19 cellular contexts compared by ENCODE assay signal in genomic region chr3:151283387-151283786, GRCh38. TPM values are rescaled to one million over a fixed set of nuclear protein-coding genes. Genes with fewer than 3 reads are reported as not detected.
DNase-seq lines count a peak whose midpoint lies in the region; ATAC-seq and TF ChIP-seq lines count a peak whose summit lies in the region.
"Had no signal": no experiment of that assay in that cellular context is flagged by ENCODE, and none has a peak within 500 bp of the region (broad histone marks: within the 10 kb centered on the region; RNA-seq: fewer than 3 reads in every experiment).

No MANE protein-coding gene starts in this region.

- H3K36me3 ChIP-seq in CD8-positive, alpha-beta T cell (ENCODE audit: insufficient read depth, low read length) = no peaks in the 10 kb centered on the region
- H3K36me3 ChIP-seq in naive thymus-derived CD4-positive, alpha-beta T cell (ENCODE audit: control insufficient read depth in 2 of 3, insufficient read depth in 3 of 3, low read length in 3 of 3) = no peaks in the 10 kb centered on the region
- H3K36me3 ChIP-seq: spleen had no signal

- CTCF ChIA-PET in activated CD4-positive, alpha-beta T cell treated with anti-CD3 and anti-CD28 coated beads, Interleukin-2, amount 10 ng/mL, durations not matched to agents 7 days and 5 days (lab: Charles Lee) = interaction anchor here (0.8 to 1.7 kb wide), 3 partner anchors 56 to 115 kb away, joined by 4 to 12 read pairs (median 5); no protein-coding TSS in a partner anchor
- CTCF ChIA-PET in CD8-positive, alpha-beta T cell (lab: Charles Lee) = interaction anchor here (1.1 to 15.8 kb wide), 11 partner anchors 44 to 131 kb away, joined by 3 to 333 read pairs (median 12); no protein-coding TSS in a partner anchor
- CTCF ChIA-PET in naive thymus-derived CD4-positive, alpha-beta T cell (lab: Charles Lee) = interaction anchor here (1.1 to 7.4 kb wide), 6 partner anchors 48 to 121 kb away, joined by 3 to 133 read pairs (median 17); no protein-coding TSS in a partner anchor

- no peaks in the 10 kb centered on the region for H3K27me3 ChIP-seq in CD8-positive, alpha-beta T cell (ENCODE audit: insufficient read depth, low read length)
- H3K27me3 ChIP-seq in naive thymus-derived CD4-positive, alpha-beta T cell (ENCODE audit: control insufficient read depth in 2 of 2, insufficient read depth in 2 of 2, low read length in 2 of 2) = no peaks in the 10 kb centered on the region
- H3K27me3 ChIP-seq: spleen had no signal

- intact Hi-C loops in CD8-positive, alpha-beta T cell (cut with DNase I, micrococcal nuclease) = loop anchor here (1.0 to 10.0 kb wide), 7 partner anchors 56 to 554 kb away; no protein-coding TSS in a partner anchor
- intact Hi-C loops in activated T-helper 2 cell treated with anti-CD3 and anti-CD28 coated beads, Interferon-gamma antibody, Interleukin-2, Interleukin-4, amounts not matched to agents 10 μg/mL and 5 μg/mL and 100 μg/mL, durations not matched to agents 14 hours and 24 hours and 36 hours (cut with micrococcal nuclease) = loop anchor here (1.0 to 10.0 kb wide), 5 partner anchors 56 to 359 kb away; partner anchors contain the start of genes GPR171 and MED12L
- intact Hi-C loops in naive thymus-derived CD4-positive, alpha-beta T cell (cut with micrococcal nuclease) = loop anchor here (1.0 to 5.0 kb wide), 14 partner anchors 15 to 635 kb away; partner anchors contain the start of genes GPR171 (in 2 of the 2), P2RY13 (in 2 of the 2) and SIAH2 (in 1 of the 2)

- H3K27me3 Mint-ChIP-seq in activated CD4-positive, alpha-beta T cell treated with anti-CD3 and anti-CD28 coated beads, Interleukin-2, amount 10 ng/mL, durations not matched to agents 7 days and 5 days = no peaks in the 10 kb centered on the region
- no peaks in the 10 kb centered on the region for H3K27me3 Mint-ChIP-seq in CD8-positive, alpha-beta T cell (ENCODE audit: low read depth)
- H3K27me3 Mint-ChIP-seq in activated T-helper 2 cell treated with anti-CD3 and anti-CD28 coated beads, Interferon-gamma antibody, Interleukin-2, Interleukin-4, amounts not matched to agents 10 μg/mL and 5 μg/mL and 100 μg/mL, durations not matched to agents 14 hours and 24 hours and 36 hours (ENCODE audit: low read depth) = no peaks in the 10 kb centered on the region
- no peaks in the 10 kb centered on the region for H3K27me3 Mint-ChIP-seq in naive thymus-derived CD4-positive, alpha-beta T cell
- H3K27me3 Mint-ChIP-seq: memory B cell had no signal

- no peaks in the 10 kb centered on the region for H3K9me3 ChIP-seq in CD8-positive, alpha-beta T cell (ENCODE audit: low read length)
- H3K9me3 ChIP-seq in naive thymus-derived CD4-positive, alpha-beta T cell (ENCODE audit: control insufficient read depth in 2 of 3, low read length in 3 of 3) = no peaks in the 10 kb centered on the region
- H3K9me3 ChIP-seq: A549, spleen had no signal

- no peak for DNase-seq in activated CD4-positive, alpha-beta T cell treated with anti-CD3 and anti-CD28 coated beads, Interleukin-2, amount 10 ng/mL, durations not matched to agents 7 days and 5 days
- DNase-seq in activated CD4-positive, alpha-beta T cell treated with anti-CD3 and anti-CD28 coated beads for 1 hour = no peak
- DNase-seq in CD8-positive, alpha-beta T cell = no peak
- no peak for DNase-seq in activated T-helper 2 cell treated with anti-CD3 and anti-CD28 coated beads, Interferon-gamma antibody, Interleukin-2, Interleukin-4, amounts not matched to agents 10 μg/mL and 5 μg/mL and 100 μg/mL, durations not matched to agents 14 hours and 24 hours and 36 hours (ENCODE audit: low spot score)
- no peak for DNase-seq in naive thymus-derived CD4-positive, alpha-beta T cell
- DNase-seq in stimulated activated CD4-positive, alpha-beta T cell treated with anti-CD3 and anti-CD28 coated beads, Interleukin-1b, Interleukin-23, amount 100 ng/mL, for 48 hours = no peak
- DNase-seq in putamen (ENCODE audit: low spot score) = no peak
- no peak for DNase-seq in DMS153 (lab: John Stamatoyannopoulos, UW)
- DNase-seq: amniotic stem cell, endodermal cell, nephron progenitor cell, spleen, T-helper 9 cell had no signal

- H3K4me1 Mint-ChIP-seq in activated CD4-positive, alpha-beta T cell treated with anti-CD3 and anti-CD28 coated beads, Interleukin-2, amount 10 ng/mL, durations not matched to agents 7 days and 5 days = peaks cover 42% of the 10 kb centered on the region
- H3K4me1 Mint-ChIP-seq in CD8-positive, alpha-beta T cell (ENCODE audit: low read depth) = peaks cover 14% of the 10 kb centered on the region
- peaks cover 42% of the 10 kb centered on the region for H3K4me1 Mint-ChIP-seq in activated T-helper 2 cell treated with anti-CD3 and anti-CD28 coated beads, Interferon-gamma antibody, Interleukin-2, Interleukin-4, amounts not matched to agents 10 μg/mL and 5 μg/mL and 100 μg/mL, durations not matched to agents 14 hours and 24 hours and 36 hours (ENCODE audit: low read depth)
- peaks cover 4 to 52% (median 13%) of the 10 kb centered on the region in 7 donors for H3K4me1 Mint-ChIP-seq in naive thymus-derived CD4-positive, alpha-beta T cell

- no peaks in the 10 kb centered on the region for H3K36me3 Mint-ChIP-seq in activated CD4-positive, alpha-beta T cell treated with anti-CD3 and anti-CD28 coated beads, Interleukin-2, amount 10 ng/mL, durations not matched to agents 7 days and 5 days (ENCODE audit: low read depth)
- no peaks in the 10 kb centered on the region for H3K36me3 Mint-ChIP-seq in CD8-positive, alpha-beta T cell
- no peaks in the 10 kb centered on the region for H3K36me3 Mint-ChIP-seq in activated T-helper 2 cell treated with anti-CD3 and anti-CD28 coated beads, Interferon-gamma antibody, Interleukin-2, Interleukin-4, amounts not matched to agents 10 μg/mL and 5 μg/mL and 100 μg/mL, durations not matched to agents 14 hours and 24 hours and 36 hours (ENCODE audit: low read depth)
- H3K36me3 Mint-ChIP-seq in naive thymus-derived CD4-positive, alpha-beta T cell = no peaks in the 10 kb centered on the region
- H3K36me3 Mint-ChIP-seq: CD4-positive, CD25-positive, alpha-beta regulatory T cell; memory B cell had no signal

- peak; percentile 44 for ATAC-seq in CD8-positive, alpha-beta T cell
- peak; percentile 31 for ATAC-seq in naive thymus-derived CD4-positive, alpha-beta T cell

- peak overlapping the region; percentile 60 for H3K27ac Mint-ChIP-seq in activated CD4-positive, alpha-beta T cell treated with anti-CD3 and anti-CD28 coated beads, Interleukin-2, amount 10 ng/mL, durations not matched to agents 7 days and 5 days
- no peak overlapping the region for H3K27ac Mint-ChIP-seq in CD8-positive, alpha-beta T cell
- H3K27ac Mint-ChIP-seq in activated T-helper 2 cell treated with anti-CD3 and anti-CD28 coated beads, Interferon-gamma antibody, Interleukin-2, Interleukin-4, amounts not matched to agents 10 μg/mL and 5 μg/mL and 100 μg/mL, durations not matched to agents 14 hours and 24 hours and 36 hours = peak overlapping the region; percentile 19
- peak overlapping the region in 2 of 9 donors; percentile 11 to 56 for H3K27ac Mint-ChIP-seq in naive thymus-derived CD4-positive, alpha-beta T cell
- H3K27ac Mint-ChIP-seq: memory B cell had no signal

- no peaks in the 10 kb centered on the region for H3K9me3 Mint-ChIP-seq in activated CD4-positive, alpha-beta T cell treated with anti-CD3 and anti-CD28 coated beads, Interleukin-2, amount 10 ng/mL, durations not matched to agents 7 days and 5 days
- no peaks in the 10 kb centered on the region for H3K9me3 Mint-ChIP-seq in CD8-positive, alpha-beta T cell
- H3K9me3 Mint-ChIP-seq in activated T-helper 2 cell treated with anti-CD3 and anti-CD28 coated beads, Interferon-gamma antibody, Interleukin-2, Interleukin-4, amounts not matched to agents 10 μg/mL and 5 μg/mL and 100 μg/mL, durations not matched to agents 14 hours and 24 hours and 36 hours = no peaks in the 10 kb centered on the region
- no peaks in the 10 kb centered on the region for H3K9me3 Mint-ChIP-seq in naive thymus-derived CD4-positive, alpha-beta T cell
- H3K9me3 Mint-ChIP-seq: CD4-positive, CD25-positive, alpha-beta regulatory T cell; endodermal cell; memory B cell; nephron progenitor cell had no signal

- POLR2A ChIA-PET in activated CD4-positive, alpha-beta T cell treated with anti-CD3 and anti-CD28 coated beads, Interleukin-2, amount 10 ng/mL, durations not matched to agents 7 days and 5 days (lab: Charles Lee) = no interaction called here
- POLR2A ChIA-PET in CD8-positive, alpha-beta T cell (lab: Charles Lee) = no interaction called here
- POLR2A ChIA-PET in naive thymus-derived CD4-positive, alpha-beta T cell (lab: Charles Lee) = interaction anchor here (5.8 kb wide), 1 partner anchor 55 kb away, joined by 39 read pairs; no protein-coding TSS in a partner anchor

- peaks cover 6% of the 10 kb centered on the region for H3K4me1 ChIP-seq in CD8-positive, alpha-beta T cell (ENCODE audit: insufficient read depth, low read length)
- H3K4me1 ChIP-seq in naive thymus-derived CD4-positive, alpha-beta T cell (ENCODE audit: control insufficient read depth in 2 of 2, insufficient read depth in 2 of 2, low read length in 2 of 2) = peaks cover 4 to 5% of the 10 kb centered on the region in 2 donors

- no peak overlapping the region for H3K27ac ChIP-seq in CD8-positive, alpha-beta T cell (ENCODE audit: low read depth, low read length)
- no peak overlapping the region for H3K27ac ChIP-seq in naive thymus-derived CD4-positive, alpha-beta T cell (ENCODE audit: low read depth, low read length)
- H3K27ac ChIP-seq: A549 had no signal

- no peak for TF ChIP-seq CTCF in CD8-positive, alpha-beta T cell (IDR thresholded peaks at IDR 0.05)

- H3K4me3 ChIP-seq in CD8-positive, alpha-beta T cell (ENCODE audit: low read depth, low read length) = no peak overlapping the region
- no peak overlapping the region for H3K4me3 ChIP-seq in naive thymus-derived CD4-positive, alpha-beta T cell (ENCODE audit: low read length)
- H3K4me3 ChIP-seq: A549, spleen had no signal

- no peak overlapping the region for H3K4me3 Mint-ChIP-seq in activated CD4-positive, alpha-beta T cell treated with anti-CD3 and anti-CD28 coated beads, Interleukin-2, amount 10 ng/mL, durations not matched to agents 7 days and 5 days
- H3K4me3 Mint-ChIP-seq in CD8-positive, alpha-beta T cell = no peak overlapping the region
- no peak overlapping the region for H3K4me3 Mint-ChIP-seq in activated T-helper 2 cell treated with anti-CD3 and anti-CD28 coated beads, Interferon-gamma antibody, Interleukin-2, Interleukin-4, amounts not matched to agents 10 μg/mL and 5 μg/mL and 100 μg/mL, durations not matched to agents 14 hours and 24 hours and 36 hours (ENCODE audit: low read depth)
- peak overlapping the region in 1 of 10 donors; percentile 41 for H3K4me3 Mint-ChIP-seq in naive thymus-derived CD4-positive, alpha-beta T cell
- H3K4me3 Mint-ChIP-seq: CD4-positive, CD25-positive, alpha-beta regulatory T cell; endodermal cell; memory B cell; nephron progenitor cell had no signal

RNA-seq across cellular contexts. Expression of gene P2RY14, which starts 5.0 kb away (rescaled TPM):
- total RNA-seq in activated CD4-positive, alpha-beta T cell treated with anti-CD3 and anti-CD28 coated beads, Interleukin-2, amount 10 ng/mL, durations not matched to agents 7 days and 5 days = under 1 TPM; 0.25 to 0.27 TPM
- total RNA-seq in CD8-positive, alpha-beta T cell = 1 to 10 TPM in 1 of 2 experiments, under 1 TPM in 1; 0.47 to 1.3 TPM
- total RNA-seq in activated T-helper 2 cell treated with anti-CD3 and anti-CD28 coated beads, Interferon-gamma antibody, Interleukin-2, Interleukin-4, amounts not matched to agents 10 μg/mL and 5 μg/mL and 100 μg/mL, durations not matched to agents 14 hours and 24 hours and 36 hours = 0.18 and 0.34 TPM in 2 replicates
- total RNA-seq in naive thymus-derived CD4-positive, alpha-beta T cell = 1 to 10 TPM in 2 of 5 experiments, under 1 TPM in 2, not detected in 1; 0.19 to 5.7 (median 1.1) TPM
- polyA plus RNA-seq in naive thymus-derived CD4-positive, alpha-beta T cell = under 1 TPM in 1 of 2 donors, not detected in 1; 0.11 TPM
- total RNA-seq: endodermal cell, HT-29, kidney epithelial cell had no signal
- polyA plus RNA-seq: A549 had no signal

RNA-seq across cellular contexts. Expression of gene GPR87, which starts 33.2 kb away (rescaled TPM):
- total RNA-seq in activated CD4-positive, alpha-beta T cell treated with anti-CD3 and anti-CD28 coated beads, Interleukin-2, amount 10 ng/mL, durations not matched to agents 7 days and 5 days = under 1 TPM; 0.22 to 0.40 TPM
- not detected for total RNA-seq in CD8-positive, alpha-beta T cell
- total RNA-seq in activated T-helper 2 cell treated with anti-CD3 and anti-CD28 coated beads, Interferon-gamma antibody, Interleukin-2, Interleukin-4, amounts not matched to agents 10 μg/mL and 5 μg/mL and 100 μg/mL, durations not matched to agents 14 hours and 24 hours and 36 hours = 1.1 and 1.2 TPM in 2 replicates
- not detected for total RNA-seq in naive thymus-derived CD4-positive, alpha-beta T cell
- polyA plus RNA-seq in naive thymus-derived CD4-positive, alpha-beta T cell = not detected
- total RNA-seq: CD4-positive, CD25-positive, alpha-beta regulatory T cell; endodermal cell; posterior vena cava; spleen had no signal
- polyA plus RNA-seq: CD4-positive, CD25-positive, alpha-beta regulatory T cell; spleen had no signal

RNA-seq across cellular contexts. Expression of gene P2RY13, which starts 46.0 kb away (rescaled TPM):
- not detected for total RNA-seq in activated CD4-positive, alpha-beta T cell treated with anti-CD3 and anti-CD28 coated beads, Interleukin-2, amount 10 ng/mL, durations not matched to agents 7 days and 5 days
- total RNA-seq in CD8-positive, alpha-beta T cell = not detected
- not detected in 2 replicates for total RNA-seq in activated T-helper 2 cell treated with anti-CD3 and anti-CD28 coated beads, Interferon-gamma antibody, Interleukin-2, Interleukin-4, amounts not matched to agents 10 μg/mL and 5 μg/mL and 100 μg/mL, durations not matched to agents 14 hours and 24 hours and 36 hours
- 10 to 100 TPM in 1 of 5 experiments, under 1 TPM in 1, not detected in 3; 0.13 to 11.4 TPM for total RNA-seq in naive thymus-derived CD4-positive, alpha-beta T cell
- not detected for polyA plus RNA-seq in naive thymus-derived CD4-positive, alpha-beta T cell
- total RNA-seq: CD4-positive, CD25-positive, alpha-beta regulatory T cell; endodermal cell; HT-29 had no signal
- polyA plus RNA-seq: A549 had no signal
